In genomic region chr1:84690397-84691138, GRCh38 we compare ENCODE assay signal across 1 cellular context.
TF ChIP-seq lines count a peak whose summit lies in the region.

Gene SSX2IP, minus strand, starts transcription at chr1:84690461. Its CDS starts 19,242 bp downstream, at chr1:84671219.

TF ChIP-seq in HCT116, 20 proteins besides CTCF, POLR2A, EP300 and RAD21 (continued from another document):
- no peak for TF ChIP-seq REST (IDR thresholded peaks at IDR 0.05; ENCODE audit: low read depth)
- peak; percentile 96 for TF ChIP-seq EGR1 (IDR thresholded peaks at IDR 0.05; ENCODE audit: low read depth)
- TF ChIP-seq MAX (IDR thresholded peaks at IDR 0.05) = peak; percentile 47; the same call in 1 of the 2 replicates
- no peak for TF ChIP-seq EZH2 (IDR thresholded peaks at IDR 0.05)
- TF ChIP-seq ZBTB33 (IDR thresholded peaks at IDR 0.05; ENCODE audit: extremely low read depth, insufficient replicate concordance, low read length) = peak; percentile 49
- TF ChIP-seq YY1 (IDR thresholded peaks at IDR 0.05; ENCODE audit: extremely low read depth, insufficient replicate concordance, low read depth, low read length) = no peak
- TF ChIP-seq CEBPB (IDR thresholded peaks at IDR 0.05; ENCODE audit: low read depth) = no peak
- TF ChIP-seq JUND (IDR thresholded peaks at IDR 0.05) = 0 out of 2 replicates have a peak, but pooled peaks have one; percentile 42
- no peak for TF ChIP-seq ATF3 (IDR thresholded peaks at IDR 0.05)
- TF ChIP-seq ZFX (IDR thresholded peaks at IDR 0.05) = no peak
- no peak for TF ChIP-seq SRF (IDR thresholded peaks at IDR 0.05; ENCODE audit: low read depth)
- no peak for TF ChIP-seq TCF7L2 (IDR thresholded peaks at IDR 0.05; ENCODE audit: borderline replicate concordance, extremely low read depth, insufficient read depth, insufficient read length)
- TF ChIP-seq EZH2phosphoT487 (IDR thresholded peaks at IDR 0.05; ENCODE audit: borderline replicate concordance) = no peak
- TF ChIP-seq CBX3 (IDR thresholded peaks at IDR 0.05; ENCODE audit: low read depth) = no peak
- peak; percentile 72 for TF ChIP-seq POLR2AphosphoS5 (IDR thresholded peaks at IDR 0.05; ENCODE audit: low read depth, low read length)
- no peak for TF ChIP-seq ELF1 (IDR thresholded peaks at IDR 0.05; ENCODE audit: borderline replicate concordance, low read depth)
TF ChIP-seq in HCT116: peak in this region for 8.
